ENCODE assay signal across 8 cellular contexts in genomic region chr1:46062651-46063319, GRCh38.
DNase-seq lines count a peak whose midpoint lies in the region; ATAC-seq, FAIRE-seq and TF ChIP-seq lines count a peak whose summit lies in the region.

No MANE protein-coding gene starts in this region.

- no peak overlapping the region for H3K27ac ChIP-seq in naive thymus-derived CD4-positive, alpha-beta T cell (ENCODE audit: low read depth, low read length)
- H3K27ac ChIP-seq in spleen = peak overlapping the region in 4 of 8 donors; percentile 15 to 58 (median 42)

- FAIRE-seq in D721Med (lab: Jason Lieb, UNC) = peak; percentile 80

- H3K27me3 ChIP-seq in naive thymus-derived CD4-positive, alpha-beta T cell (ENCODE audit: control insufficient read depth in 2 of 2, insufficient read depth in 2 of 2, low read length in 2 of 2) = no peaks in the 10 kb centered on the region
- no peaks in the 10 kb centered on the region for H3K27me3 ChIP-seq in spleen (replicated peaks in 1 of 7)

- H3K9me3 Mint-ChIP-seq in activated CD8-positive, alpha-beta T cell treated with anti-CD3 and anti-CD28 coated beads for 36 hours = no peaks in the 10 kb centered on the region
- peaks cover 0 to 1% (median 0%) of the 10 kb centered on the region in 11 donors for H3K9me3 Mint-ChIP-seq in naive thymus-derived CD4-positive, alpha-beta T cell

- H3K27me3 Mint-ChIP-seq in activated CD8-positive, alpha-beta T cell treated with anti-CD3 and anti-CD28 coated beads for 36 hours = no peaks in the 10 kb centered on the region
- no peaks in the 10 kb centered on the region for H3K27me3 Mint-ChIP-seq in naive thymus-derived CD4-positive, alpha-beta T cell

- H3K9me3 ChIP-seq in naive thymus-derived CD4-positive, alpha-beta T cell (ENCODE audit: control insufficient read depth in 2 of 3, low read length in 3 of 3) = no peaks in the 10 kb centered on the region
- no peaks in the 10 kb centered on the region for H3K9me3 ChIP-seq in spleen

- H3K4me3 Mint-ChIP-seq in activated CD8-positive, alpha-beta T cell treated with anti-CD3 and anti-CD28 coated beads for 36 hours = no peak overlapping the region
- peak overlapping the region in 8 of 10 donors; percentile 7 to 62 (median 52) for H3K4me3 Mint-ChIP-seq in naive thymus-derived CD4-positive, alpha-beta T cell

- H3K4me3 ChIP-seq in naive thymus-derived CD4-positive, alpha-beta T cell (ENCODE audit: low read length) = no peak overlapping the region
- peak overlapping the region in 1 of 8 donors; percentile 23 for H3K4me3 ChIP-seq in spleen

- peak; percentile 61 for ATAC-seq in HG02571 (IDR thresholded peaks at IDR 0.05; ENCODE audit: unreplicated experiment)
- ATAC-seq in activated CD8-positive, alpha-beta T cell treated with anti-CD3 and anti-CD28 coated beads for 36 hours = peak; percentile 49
- ATAC-seq in naive thymus-derived CD4-positive, alpha-beta T cell = no peak

- H3K36me3 Mint-ChIP-seq in activated CD8-positive, alpha-beta T cell treated with anti-CD3 and anti-CD28 coated beads for 36 hours (ENCODE audit: low read depth) = no peaks in the 10 kb centered on the region
- peaks cover 0 to 13% (median 4%) of the 10 kb centered on the region in 5 donors for H3K36me3 Mint-ChIP-seq in naive thymus-derived CD4-positive, alpha-beta T cell

- intact Hi-C loops in activated CD8-positive, alpha-beta T cell treated with anti-CD3 and anti-CD28 coated beads for 36 hours (cut with micrococcal nuclease) = no loop called here
- intact Hi-C loops in naive thymus-derived CD4-positive, alpha-beta T cell (cut with micrococcal nuclease) = no loop called here
- intact Hi-C loops in spleen (cut with DNase I; ENCODE audit: low total_unique reads) = no loop called here

- CTCF ChIA-PET in activated CD8-positive, alpha-beta T cell treated with anti-CD3 and anti-CD28 coated beads for 36 hours (lab: Charles Lee) = interaction anchor here (0.6 to 2.5 kb wide), 5 partner anchors 26 to 161 kb away, joined by 3 to 10 read pairs (median 4); no protein-coding TSS in a partner anchor
- CTCF ChIA-PET in naive thymus-derived CD4-positive, alpha-beta T cell (lab: Charles Lee) = no interaction called here

- no peak for TF ChIP-seq POLR2A in spleen (IDR thresholded peaks at IDR 0.05)

- no peaks in the 10 kb centered on the region for H3K36me3 ChIP-seq in naive thymus-derived CD4-positive, alpha-beta T cell (ENCODE audit: control insufficient read depth in 2 of 3, insufficient read depth in 3 of 3, low read length in 3 of 3)
- H3K36me3 ChIP-seq in spleen = peaks cover 0 to 34% (median 0%) of the 10 kb centered on the region in 6 donors

- peaks cover 9% of the 10 kb centered on the region in 2 donors for H3K4me1 ChIP-seq in naive thymus-derived CD4-positive, alpha-beta T cell (ENCODE audit: control insufficient read depth in 2 of 2, insufficient read depth in 2 of 2, low read length in 2 of 2)
- H3K4me1 ChIP-seq in spleen = peaks cover 4 to 39% (median 20%) of the 10 kb centered on the region in 6 donors

- DNase-seq in D721Med (ENCODE audit: insufficient read length, low spot score) (no peak), dermis blood vessel endothelial cell (no peak), NCI-H510A (lab: John Stamatoyannopoulos, UW) (no peak), epidermal melanocyte (ENCODE audit: insufficient read length, low spot score) (no peak), spleen (no peak)
- DNase-seq in activated CD8-positive, alpha-beta T cell treated with anti-CD3 and anti-CD28 coated beads for 36 hours = peak; percentile 69
- peak in 3 of 9 donors; percentile 13 to 56 (median 21) for DNase-seq in naive thymus-derived CD4-positive, alpha-beta T cell

- H3K27ac Mint-ChIP-seq in activated CD8-positive, alpha-beta T cell treated with anti-CD3 and anti-CD28 coated beads for 36 hours = no peak overlapping the region
- H3K27ac Mint-ChIP-seq in naive thymus-derived CD4-positive, alpha-beta T cell = peak overlapping the region in 4 of 9 donors; percentile 22 to 88 (median 36)

- TF ChIP-seq CTCF in D721Med (IDR thresholded peaks at IDR 0.05; ENCODE audit: insufficient read depth, missing control alignments) (no peak), spleen (IDR thresholded peaks at IDR 0.05 in 8 of 11, conservative IDR thresholded peaks at IDR 0.05 in 3 of 11) (no peak)
- no peak for TF ChIP-seq CTCF in activated CD8-positive, alpha-beta T cell treated with anti-CD3 and anti-CD28 coated beads for 36 hours (IDR thresholded peaks at IDR 0.05)

- POLR2A ChIA-PET in activated CD8-positive, alpha-beta T cell treated with anti-CD3 and anti-CD28 coated beads for 36 hours (lab: Charles Lee) = interaction anchor here (0.7 to 0.9 kb wide), 2 partner anchors 13 to 1296 kb away, joined by 3 read pairs; no protein-coding TSS in a partner anchor
- POLR2A ChIA-PET in naive thymus-derived CD4-positive, alpha-beta T cell (lab: Charles Lee) = interaction anchor here (0.5 kb wide), 1 partner anchor 1070 kb away, joined by 3 read pairs; no protein-coding TSS in a partner anchor

- peaks cover 23% of the 10 kb centered on the region for H3K4me1 Mint-ChIP-seq in activated CD8-positive, alpha-beta T cell treated with anti-CD3 and anti-CD28 coated beads for 36 hours (ENCODE audit: low read depth)
- peaks cover 18 to 40% (median 27%) of the 10 kb centered on the region in 7 donors for H3K4me1 Mint-ChIP-seq in naive thymus-derived CD4-positive, alpha-beta T cell

- 64 to 81% (median 77%) methylated on average over 4 of the region's 4 CpGs for WGBS in spleen, 5 donors
